Comparison of ENCODE assay signal across 1 cellular context in the genomic region with DNA sequence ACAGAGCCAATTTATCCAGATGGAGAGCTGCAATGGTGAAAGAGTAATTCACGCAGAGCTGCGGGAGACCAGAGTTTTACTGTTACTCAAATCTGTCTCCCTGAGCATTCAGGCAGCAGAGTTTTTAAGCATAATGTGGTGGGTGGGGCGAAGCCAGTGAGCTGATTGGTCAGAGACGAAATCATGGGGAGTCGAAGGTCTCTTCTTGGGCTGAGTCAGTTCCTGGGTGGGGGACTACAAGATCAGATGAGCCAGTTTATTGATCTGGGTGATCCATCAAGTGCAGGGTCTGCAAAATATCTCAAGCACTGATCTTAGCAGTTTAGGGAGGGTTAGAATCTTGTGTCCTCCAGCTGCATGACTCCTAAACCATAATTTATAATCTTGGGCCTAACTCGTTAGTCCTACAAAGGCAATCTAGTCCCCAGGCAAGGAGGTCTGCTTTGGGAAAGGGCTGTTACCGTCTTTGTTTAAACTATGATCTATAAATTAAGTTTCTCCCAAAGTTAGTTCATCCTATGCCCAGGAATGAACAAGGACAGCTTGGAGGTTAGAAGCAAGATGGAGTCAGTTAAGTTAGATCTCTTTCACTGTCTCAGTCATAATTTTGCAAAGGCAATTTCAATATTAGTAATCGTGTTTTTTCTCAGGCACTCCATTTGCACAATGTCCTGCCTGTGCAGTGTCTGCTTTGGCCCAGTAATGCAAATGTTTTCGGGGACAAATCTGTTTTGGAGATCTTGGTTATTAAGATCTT.
TF ChIP-seq lines count a peak whose summit lies in the region.

No MANE protein-coding gene starts in this region.

TF ChIP-seq in K562, 482 proteins besides CTCF, POLR2A, EP300 and RAD21 (continues in another document):
- no peak for TF ChIP-seq TCF3 (CRISPR knock-in tag; IDR thresholded peaks at IDR 0.05)
- TF ChIP-seq, protein P1, sequence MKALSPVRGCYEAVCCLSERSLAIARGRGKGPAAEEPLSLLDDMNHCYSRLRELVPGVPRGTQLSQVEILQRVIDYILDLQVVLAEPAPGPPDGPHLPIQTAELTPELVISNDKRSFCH (CRISPR knock-in tag; IDR thresholded peaks at IDR 0.05), result no peak
- TF ChIP-seq, protein P1 (tag; IDR thresholded peaks at IDR 0.05), result peak; percentile 75; the same call in 1 of the 2 replicates
- TF ChIP-seq, protein P2, sequence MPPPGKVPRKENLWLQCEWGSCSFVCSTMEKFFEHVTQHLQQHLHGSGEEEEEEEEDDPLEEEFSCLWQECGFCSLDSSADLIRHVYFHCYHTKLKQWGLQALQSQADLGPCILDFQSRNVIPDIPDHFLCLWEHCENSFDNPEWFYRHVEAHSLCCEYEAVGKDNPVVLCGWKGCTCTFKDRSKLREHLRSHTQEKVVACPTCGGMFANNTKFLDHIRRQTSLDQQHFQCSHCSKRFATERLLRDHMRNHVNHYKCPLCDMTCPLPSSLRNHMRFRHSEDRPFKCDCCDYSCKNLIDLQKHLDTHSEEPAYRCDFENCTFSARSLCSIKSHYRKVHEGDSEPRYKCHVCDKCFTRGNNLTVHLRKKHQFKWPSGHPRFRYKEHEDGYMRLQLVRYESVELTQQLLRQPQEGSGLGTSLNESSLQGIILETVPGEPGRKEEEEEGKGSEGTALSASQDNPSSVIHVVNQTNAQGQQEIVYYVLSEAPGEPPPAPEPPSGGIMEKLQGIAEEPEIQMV (tag; conservative IDR thresholded peaks at IDR 0.05; ENCODE audit: low read depth), result peak; percentile 28; the same call in 1 of the 2 replicates
- TF ChIP-seq DDX20 (tag; IDR thresholded peaks at IDR 0.05; ENCODE audit: low read depth), result peak; percentile 82
- TF ChIP-seq, protein P3, sequence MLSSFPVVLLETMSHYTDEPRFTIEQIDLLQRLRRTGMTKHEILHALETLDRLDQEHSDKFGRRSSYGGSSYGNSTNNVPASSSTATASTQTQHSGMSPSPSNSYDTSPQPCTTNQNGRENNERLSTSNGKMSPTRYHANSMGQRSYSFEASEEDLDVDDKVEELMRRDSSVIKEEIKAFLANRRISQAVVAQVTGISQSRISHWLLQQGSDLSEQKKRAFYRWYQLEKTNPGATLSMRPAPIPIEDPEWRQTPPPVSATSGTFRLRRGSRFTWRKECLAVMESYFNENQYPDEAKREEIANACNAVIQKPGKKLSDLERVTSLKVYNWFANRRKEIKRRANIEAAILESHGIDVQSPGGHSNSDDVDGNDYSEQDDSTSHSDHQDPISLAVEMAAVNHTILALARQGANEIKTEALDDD (IDR thresholded peaks at IDR 0.05), result peak; percentile 89
- TF ChIP-seq ZNF766 (CRISPR knock-in tag; conservative IDR thresholded peaks at IDR 0.05), result 0 out of 2 replicates have a peak, but pooled peaks have one; percentile 34
- peak; percentile 31; the same call in 1 of the 2 replicates for TF ChIP-seq ILK (tag; IDR thresholded peaks at IDR 0.05; ENCODE audit: borderline replicate concordance, low read depth)
- TF ChIP-seq, protein P4, sequence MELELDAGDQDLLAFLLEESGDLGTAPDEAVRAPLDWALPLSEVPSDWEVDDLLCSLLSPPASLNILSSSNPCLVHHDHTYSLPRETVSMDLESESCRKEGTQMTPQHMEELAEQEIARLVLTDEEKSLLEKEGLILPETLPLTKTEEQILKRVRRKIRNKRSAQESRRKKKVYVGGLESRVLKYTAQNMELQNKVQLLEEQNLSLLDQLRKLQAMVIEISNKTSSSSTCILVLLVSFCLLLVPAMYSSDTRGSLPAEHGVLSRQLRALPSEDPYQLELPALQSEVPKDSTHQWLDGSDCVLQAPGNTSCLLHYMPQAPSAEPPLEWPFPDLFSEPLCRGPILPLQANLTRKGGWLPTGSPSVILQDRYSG (tag; conservative IDR thresholded peaks at IDR 0.05; ENCODE audit: low read depth), result peak; percentile 89
- TF ChIP-seq ZNF644 (tag; IDR thresholded peaks at IDR 0.05; ENCODE audit: low read depth), result peak; percentile 55; the same call in 1 of the 2 replicates
- no peak for TF ChIP-seq NFE2L1 (tag; IDR thresholded peaks at IDR 0.05; ENCODE audit: borderline replicate concordance, low read depth)
- TF ChIP-seq, protein P5, sequence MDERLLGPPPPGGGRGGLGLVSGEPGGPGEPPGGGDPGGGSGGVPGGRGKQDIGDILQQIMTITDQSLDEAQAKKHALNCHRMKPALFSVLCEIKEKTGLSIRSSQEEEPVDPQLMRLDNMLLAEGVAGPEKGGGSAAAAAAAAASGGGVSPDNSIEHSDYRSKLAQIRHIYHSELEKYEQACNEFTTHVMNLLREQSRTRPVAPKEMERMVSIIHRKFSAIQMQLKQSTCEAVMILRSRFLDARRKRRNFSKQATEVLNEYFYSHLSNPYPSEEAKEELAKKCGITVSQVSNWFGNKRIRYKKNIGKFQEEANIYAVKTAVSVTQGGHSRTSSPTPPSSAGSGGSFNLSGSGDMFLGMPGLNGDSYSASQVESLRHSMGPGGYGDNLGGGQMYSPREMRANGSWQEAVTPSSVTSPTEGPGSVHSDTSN (CRISPR knock-in tag; IDR thresholded peaks at IDR 0.05; ENCODE audit: low read depth), result no peak
- TF ChIP-seq, protein P5 (tag; conservative IDR thresholded peaks at IDR 0.05; ENCODE audit: low read depth), result peak; percentile 17; the same call in 1 of the 2 replicates
- no peak for TF ChIP-seq NR2C1 (IDR thresholded peaks at IDR 0.05)
- peak; percentile 77 for TF ChIP-seq NR2C1 (tag; IDR thresholded peaks at IDR 0.05)
- TF ChIP-seq HNRNPH1 (optimal IDR thresholded peaks at IDR 0.05; ENCODE audit: low read depth, low read length), result no peak
- 0 out of 2 replicates have a peak, but pooled peaks have one; percentile 8 for TF ChIP-seq ZNF354B (CRISPR knock-in tag; IDR thresholded peaks at IDR 0.05)
- TF ChIP-seq, protein P6, sequence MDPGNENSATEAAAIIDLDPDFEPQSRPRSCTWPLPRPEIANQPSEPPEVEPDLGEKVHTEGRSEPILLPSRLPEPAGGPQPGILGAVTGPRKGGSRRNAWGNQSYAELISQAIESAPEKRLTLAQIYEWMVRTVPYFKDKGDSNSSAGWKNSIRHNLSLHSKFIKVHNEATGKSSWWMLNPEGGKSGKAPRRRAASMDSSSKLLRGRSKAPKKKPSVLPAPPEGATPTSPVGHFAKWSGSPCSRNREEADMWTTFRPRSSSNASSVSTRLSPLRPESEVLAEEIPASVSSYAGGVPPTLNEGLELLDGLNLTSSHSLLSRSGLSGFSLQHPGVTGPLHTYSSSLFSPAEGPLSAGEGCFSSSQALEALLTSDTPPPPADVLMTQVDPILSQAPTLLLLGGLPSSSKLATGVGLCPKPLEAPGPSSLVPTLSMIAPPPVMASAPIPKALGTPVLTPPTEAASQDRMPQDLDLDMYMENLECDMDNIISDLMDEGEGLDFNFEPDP (CRISPR knock-in tag; IDR thresholded peaks at IDR 0.05), result no peak
- TF ChIP-seq, protein P7, sequence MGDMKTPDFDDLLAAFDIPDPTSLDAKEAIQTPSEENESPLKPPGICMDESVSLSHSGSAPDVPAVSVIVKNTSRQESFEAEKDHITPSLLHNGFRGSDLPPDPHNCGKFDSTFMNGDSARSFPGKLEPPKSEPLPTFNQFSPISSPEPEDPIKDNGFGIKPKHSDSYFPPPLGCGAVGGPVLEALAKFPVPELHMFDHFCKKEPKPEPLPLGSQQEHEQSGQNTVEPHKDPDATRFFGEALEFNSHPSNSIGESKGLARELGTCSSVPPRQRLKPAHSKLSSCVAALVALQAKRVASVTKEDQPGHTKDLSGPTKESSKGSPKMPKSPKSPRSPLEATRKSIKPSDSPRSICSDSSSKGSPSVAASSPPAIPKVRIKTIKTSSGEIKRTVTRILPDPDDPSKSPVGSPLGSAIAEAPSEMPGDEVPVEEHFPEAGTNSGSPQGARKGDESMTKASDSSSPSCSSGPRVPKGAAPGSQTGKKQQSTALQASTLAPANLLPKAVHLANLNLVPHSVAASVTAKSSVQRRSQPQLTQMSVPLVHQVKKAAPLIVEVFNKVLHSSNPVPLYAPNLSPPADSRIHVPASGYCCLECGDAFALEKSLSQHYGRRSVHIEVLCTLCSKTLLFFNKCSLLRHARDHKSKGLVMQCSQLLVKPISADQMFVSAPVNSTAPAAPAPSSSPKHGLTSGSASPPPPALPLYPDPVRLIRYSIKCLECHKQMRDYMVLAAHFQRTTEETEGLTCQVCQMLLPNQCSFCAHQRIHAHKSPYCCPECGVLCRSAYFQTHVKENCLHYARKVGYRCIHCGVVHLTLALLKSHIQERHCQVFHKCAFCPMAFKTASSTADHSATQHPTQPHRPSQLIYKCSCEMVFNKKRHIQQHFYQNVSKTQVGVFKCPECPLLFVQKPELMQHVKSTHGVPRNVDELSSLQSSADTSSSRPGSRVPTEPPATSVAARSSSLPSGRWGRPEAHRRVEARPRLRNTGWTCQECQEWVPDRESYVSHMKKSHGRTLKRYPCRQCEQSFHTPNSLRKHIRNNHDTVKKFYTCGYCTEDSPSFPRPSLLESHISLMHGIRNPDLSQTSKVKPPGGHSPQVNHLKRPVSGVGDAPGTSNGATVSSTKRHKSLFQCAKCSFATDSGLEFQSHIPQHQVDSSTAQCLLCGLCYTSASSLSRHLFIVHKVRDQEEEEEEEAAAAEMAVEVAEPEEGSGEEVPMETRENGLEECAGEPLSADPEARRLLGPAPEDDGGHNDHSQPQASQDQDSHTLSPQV (IDR thresholded peaks at IDR 0.05), result peak; percentile 94
- TF ChIP-seq SMARCA4 (IDR thresholded peaks at IDR 0.05), result 0 out of 2 replicates have a peak, but pooled peaks have one; percentile 13
- TF ChIP-seq ZNF311 (CRISPR knock-in tag; IDR thresholded peaks at IDR 0.05), result peak; percentile 83; the same call in 1 of the 2 replicates
- TF ChIP-seq, protein P8, sequence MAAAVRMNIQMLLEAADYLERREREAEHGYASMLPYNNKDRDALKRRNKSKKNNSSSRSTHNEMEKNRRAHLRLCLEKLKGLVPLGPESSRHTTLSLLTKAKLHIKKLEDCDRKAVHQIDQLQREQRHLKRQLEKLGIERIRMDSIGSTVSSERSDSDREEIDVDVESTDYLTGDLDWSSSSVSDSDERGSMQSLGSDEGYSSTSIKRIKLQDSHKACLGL (CRISPR knock-in tag; IDR thresholded peaks at IDR 0.05; ENCODE audit: borderline replicate concordance, poor library complexity, severe bottlenecking), result no peak
- TF ChIP-seq ZNF134 (CRISPR knock-in tag; conservative IDR thresholded peaks at IDR 0.05), result peak; percentile 40; the same call in 1 of the 2 replicates
- TF ChIP-seq SRF (CRISPR knock-in tag; IDR thresholded peaks at IDR 0.05), result no peak
- TF ChIP-seq, protein P9, sequence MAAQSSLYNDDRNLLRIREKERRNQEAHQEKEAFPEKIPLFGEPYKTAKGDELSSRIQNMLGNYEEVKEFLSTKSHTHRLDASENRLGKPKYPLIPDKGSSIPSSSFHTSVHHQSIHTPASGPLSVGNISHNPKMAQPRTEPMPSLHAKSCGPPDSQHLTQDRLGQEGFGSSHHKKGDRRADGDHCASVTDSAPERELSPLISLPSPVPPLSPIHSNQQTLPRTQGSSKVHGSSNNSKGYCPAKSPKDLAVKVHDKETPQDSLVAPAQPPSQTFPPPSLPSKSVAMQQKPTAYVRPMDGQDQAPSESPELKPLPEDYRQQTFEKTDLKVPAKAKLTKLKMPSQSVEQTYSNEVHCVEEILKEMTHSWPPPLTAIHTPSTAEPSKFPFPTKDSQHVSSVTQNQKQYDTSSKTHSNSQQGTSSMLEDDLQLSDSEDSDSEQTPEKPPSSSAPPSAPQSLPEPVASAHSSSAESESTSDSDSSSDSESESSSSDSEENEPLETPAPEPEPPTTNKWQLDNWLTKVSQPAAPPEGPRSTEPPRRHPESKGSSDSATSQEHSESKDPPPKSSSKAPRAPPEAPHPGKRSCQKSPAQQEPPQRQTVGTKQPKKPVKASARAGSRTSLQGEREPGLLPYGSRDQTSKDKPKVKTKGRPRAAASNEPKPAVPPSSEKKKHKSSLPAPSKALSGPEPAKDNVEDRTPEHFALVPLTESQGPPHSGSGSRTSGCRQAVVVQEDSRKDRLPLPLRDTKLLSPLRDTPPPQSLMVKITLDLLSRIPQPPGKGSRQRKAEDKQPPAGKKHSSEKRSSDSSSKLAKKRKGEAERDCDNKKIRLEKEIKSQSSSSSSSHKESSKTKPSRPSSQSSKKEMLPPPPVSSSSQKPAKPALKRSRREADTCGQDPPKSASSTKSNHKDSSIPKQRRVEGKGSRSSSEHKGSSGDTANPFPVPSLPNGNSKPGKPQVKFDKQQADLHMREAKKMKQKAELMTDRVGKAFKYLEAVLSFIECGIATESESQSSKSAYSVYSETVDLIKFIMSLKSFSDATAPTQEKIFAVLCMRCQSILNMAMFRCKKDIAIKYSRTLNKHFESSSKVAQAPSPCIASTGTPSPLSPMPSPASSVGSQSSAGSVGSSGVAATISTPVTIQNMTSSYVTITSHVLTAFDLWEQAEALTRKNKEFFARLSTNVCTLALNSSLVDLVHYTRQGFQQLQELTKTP (IDR thresholded peaks at IDR 0.05; ENCODE audit: low read depth in 1 of 2, partially characterized antibody in 2 of 2), result no peak
- peak; percentile 35; the same call in 1 of the 2 replicates for TF ChIP-seq ARID1B (IDR thresholded peaks at IDR 0.05)
- peak; percentile 86 for TF ChIP-seq ZNF175 (CRISPR knock-in tag; IDR thresholded peaks at IDR 0.05; ENCODE audit: low read depth)
- TF ChIP-seq DMBX1 (CRISPR knock-in tag; IDR thresholded peaks at IDR 0.05; ENCODE audit: borderline replicate concordance), result peak; percentile 56; the same call in 1 of the 2 replicates
- TF ChIP-seq, protein P10, sequence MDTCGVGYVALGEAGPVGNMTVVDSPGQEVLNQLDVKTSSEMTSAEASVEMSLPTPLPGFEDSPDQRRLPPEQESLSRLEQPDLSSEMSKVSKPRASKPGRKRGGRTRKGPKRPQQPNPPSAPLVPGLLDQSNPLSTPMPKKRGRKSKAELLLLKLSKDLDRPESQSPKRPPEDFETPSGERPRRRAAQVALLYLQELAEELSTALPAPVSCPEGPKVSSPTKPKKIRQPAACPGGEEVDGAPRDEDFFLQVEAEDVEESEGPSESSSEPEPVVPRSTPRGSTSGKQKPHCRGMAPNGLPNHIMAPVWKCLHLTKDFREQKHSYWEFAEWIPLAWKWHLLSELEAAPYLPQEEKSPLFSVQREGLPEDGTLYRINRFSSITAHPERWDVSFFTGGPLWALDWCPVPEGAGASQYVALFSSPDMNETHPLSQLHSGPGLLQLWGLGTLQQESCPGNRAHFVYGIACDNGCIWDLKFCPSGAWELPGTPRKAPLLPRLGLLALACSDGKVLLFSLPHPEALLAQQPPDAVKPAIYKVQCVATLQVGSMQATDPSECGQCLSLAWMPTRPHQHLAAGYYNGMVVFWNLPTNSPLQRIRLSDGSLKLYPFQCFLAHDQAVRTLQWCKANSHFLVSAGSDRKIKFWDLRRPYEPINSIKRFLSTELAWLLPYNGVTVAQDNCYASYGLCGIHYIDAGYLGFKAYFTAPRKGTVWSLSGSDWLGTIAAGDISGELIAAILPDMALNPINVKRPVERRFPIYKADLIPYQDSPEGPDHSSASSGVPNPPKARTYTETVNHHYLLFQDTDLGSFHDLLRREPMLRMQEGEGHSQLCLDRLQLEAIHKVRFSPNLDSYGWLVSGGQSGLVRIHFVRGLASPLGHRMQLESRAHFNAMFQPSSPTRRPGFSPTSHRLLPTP (IDR thresholded peaks at IDR 0.05; ENCODE audit: borderline replicate concordance, extremely low read depth, insufficient read length), result no peak
- no peak for TF ChIP-seq ZNF780A (CRISPR knock-in tag; IDR thresholded peaks at IDR 0.05)
- TF ChIP-seq SMARCE1 (IDR thresholded peaks at IDR 0.05), result 0 out of 2 replicates have a peak, but pooled peaks have one; percentile 15
